ENCODE assay signal across 1 cellular context in genomic region chr17:55405600-55405999, GRCh38.
TF ChIP-seq lines count a peak whose summit lies in the region.

No MANE protein-coding gene starts in this region.

TF ChIP-seq in HepG2, 621 proteins besides CTCF, POLR2A, EP300 and RAD21:
- TF ChIP-seq NAIF1 (CRISPR knock-in tag; IDR thresholded peaks at IDR 0.05; ENCODE audit: borderline replicate concordance) (no peak), ZKSCAN5 (CRISPR knock-in tag; IDR thresholded peaks at IDR 0.05) (no peak), TGIF2 (CRISPR knock-in tag; IDR thresholded peaks at IDR 0.05) (no peak)
TF ChIP-seq in HepG2: peak in this region for 0.
